20 cellular contexts compared by ENCODE assay signal in genomic region chr18:48321121-48321520, GRCh38.
DNase-seq lines count a peak whose midpoint lies in the region; ATAC-seq, FAIRE-seq and TF ChIP-seq lines count a peak whose summit lies in the region.
"Had no signal": no experiment of that assay in that cellular context is flagged by ENCODE, and none has a peak within 500 bp of the region (broad histone marks: within the 10 kb centered on the region; RNA-seq: fewer than 3 reads in every experiment).

No MANE protein-coding gene starts in this region.

- H3K4me3 ChIP-seq in Loucy (ENCODE audit: low read length, poor library complexity, severe bottlenecking) (no peak overlapping the region), H1 (ENCODE audit: extremely low read depth in 1 of 4, insufficient read depth in 2 of 4, low read depth in 3 of 4, low read length in 4 of 4) (no peak overlapping the region), HAP-1 (no peak overlapping the region)
- H3K4me3 ChIP-seq: SK-N-MC had no signal

- CTCF ChIA-PET in H1 (lab: Charles Lee; ENCODE audit: partially characterized antibody), result interaction anchor here (0.9 to 2.7 kb wide), 9 partner anchors 11 to 124 kb away, joined by 3 to 11 read pairs (median 5); no protein-coding TSS in a partner anchor

- H4K91ac ChIP-seq in H1 (replicated peaks; ENCODE audit: insufficient read length, low read length), result no peak overlapping the region

- no peak for ATAC-seq in GM18867 (IDR thresholded peaks at IDR 0.05; ENCODE audit: unreplicated experiment)
- ATAC-seq: HCT116, Panc1 had no signal

- H3K23ac ChIP-seq in H1 (ENCODE audit: insufficient read length), result no peak overlapping the region

- H3K18ac ChIP-seq in H1 (ENCODE audit: extremely low read depth, low read length), result no peak overlapping the region

- TF ChIP-seq POLR2A in H1 (IDR thresholded peaks at IDR 0.05; ENCODE audit: control extremely low read depth in 1 of 2, low read depth in 2 of 2, low read length in 2 of 2), result no peak

- H2BK120ac ChIP-seq in H1 (replicated peaks; ENCODE audit: low read depth, low read length), result no peak overlapping the region

- no peak overlapping the region for H3K56ac ChIP-seq in H1 (replicated peaks; ENCODE audit: insufficient read length, low read depth, low read length)

- peak; percentile 84 for DNase-seq in DMS53 (lab: John Stamatoyannopoulos, UW)
- DNase-seq in H1 (ENCODE audit: low read depth in 1 of 2, low spot score in 2 of 2), result no peak
- DNase-seq in retina, result peak; percentile 27
- DNase-seq in occipital lobe (lab: John Stamatoyannopoulos, UW), result no peak
- no peak for DNase-seq in HAP-1 (ENCODE audit: low spot score in 2 of 2)
- DNase-seq: C1 segment of cervical spinal cord; Caco-2; CD4-positive, alpha-beta memory T cell; GOT3; IMR-90; KG1; MM.1S; NCI-H1694 treated with DMSO at 0.1 percent for 48 hours had no signal

- WGBS in H1 (ENCODE audit: extremely low coverage in 1 of 2, insufficient coverage in 1 of 2, insufficient read length in 1 of 2, insufficient replicate concordance in 2 of 2, low coverage in 1 of 2, low lambda C conversion rate in 2 of 2, missing lambda C conversion rate in 1 of 2), 2 experiments, result 100% methylated on average over 1 of the region's 3 CpGs; no CpG with 5 or more reads in 1 of the 2 experiments

- in situ Hi-C loops in HAP-1 (cut with MboI; ENCODE audit: low sequenced_read_pairs), result no loop called here

- peak overlapping the region; percentile 55 for H3K4me2 ChIP-seq in Loucy (ENCODE audit: low read depth, low read length, poor library complexity, severe bottlenecking)
- no peak overlapping the region for H3K4me2 ChIP-seq in H1 (ENCODE audit: insufficient read depth in 1 of 2, low read depth in 2 of 2, low read length in 2 of 2)

- no peak for FAIRE-seq in H1 (lab: Jason Lieb, UNC)
- FAIRE-seq: GM12892 had no signal

- no peak overlapping the region for H4K5ac ChIP-seq in H1 (ENCODE audit: insufficient read length, low read depth, low read length)

- H3K79me1 ChIP-seq in H1 (ENCODE audit: low read depth, low read length), result no peaks in the 10 kb centered on the region

- H3K14ac ChIP-seq in H1 (ENCODE audit: insufficient read length), result no peak overlapping the region

- TF ChIP-seq CTCF in Loucy (conservative IDR thresholded peaks at IDR 0.05; ENCODE audit: low read length) (no peak), H1 (IDR thresholded peaks at IDR 0.05; ENCODE audit: control extremely low read depth in 1 of 3, insufficient read depth in 1 of 3, low read depth in 1 of 3, low read length in 3 of 3) (no peak)

- H3K79me2 ChIP-seq in Loucy (ENCODE audit: insufficient read depth, low read length), result no peaks in the 10 kb centered on the region
- H3K79me2 ChIP-seq in H1 (ENCODE audit: control insufficient read depth in 1 of 2, insufficient read depth in 2 of 2, low read length in 2 of 2), result no peaks in the 10 kb centered on the region

- H2BK15ac ChIP-seq in H1 (ENCODE audit: low read length), result no peak overlapping the region

- no peak overlapping the region for H2BK5ac ChIP-seq in H1 (ENCODE audit: low read depth, low read length)

- H3K27me3 ChIP-seq in Loucy (ENCODE audit: insufficient read depth, low read length, poor library complexity, severe bottlenecking) (no peaks in the 10 kb centered on the region), H1 (replicated peaks in 1 of 4; ENCODE audit: control insufficient read depth in 3 of 4, extremely low read depth in 1 of 4, insufficient read depth in 3 of 4, low read length in 3 of 4) (no peaks in the 10 kb centered on the region), HAP-1 (ENCODE audit: low read depth) (no peaks in the 10 kb centered on the region)

- H3K9me3 ChIP-seq in Loucy (ENCODE audit: insufficient read depth, low read depth, low read length) (no peaks in the 10 kb centered on the region), H1 (ENCODE audit: insufficient read depth in 2 of 2, low read depth in 1 of 2, low read length in 1 of 2) (no peaks in the 10 kb centered on the region), HAP-1 (no peaks in the 10 kb centered on the region)
- H3K9me3 ChIP-seq: Caco-2 had no signal

- H3K9ac ChIP-seq in Loucy (ENCODE audit: low read depth, low read length, poor library complexity, severe bottlenecking) (peak overlapping the region; percentile 29), H1 (replicated peaks in 1 of 4; ENCODE audit: extremely low read depth in 1 of 4, low read depth in 3 of 4, low read length in 3 of 4) (no peak overlapping the region)

- H4K8ac ChIP-seq in H1 (ENCODE audit: extremely low read depth, insufficient read depth, low read length), result no peak overlapping the region

- no peak for TF ChIP-seq RAD21 in H1 (IDR thresholded peaks at IDR 0.05 in 1 of 2, conservative IDR thresholded peaks at IDR 0.05 in 1 of 2; ENCODE audit: low read depth in 2 of 2, low read length in 2 of 2)

- no peak overlapping the region for H2BK12ac ChIP-seq in H1 (ENCODE audit: low read depth, low read length)

- H3K27ac ChIP-seq in H1 (ENCODE audit: low read depth, low read length), result no peak overlapping the region
- H3K27ac ChIP-seq: RWPE1, SK-N-MC had no signal

- H2AK5ac ChIP-seq in H1 (ENCODE audit: low read depth, low read length), result no peak overlapping the region

- peaks cover 22% of the 10 kb centered on the region for H3K4me1 ChIP-seq in Loucy (ENCODE audit: insufficient read depth, low read length, poor library complexity, severe bottlenecking)
- H3K4me1 ChIP-seq in H1 (replicated peaks in 1 of 4; ENCODE audit: control insufficient read depth in 3 of 4, insufficient read depth in 4 of 4, low read length in 3 of 4), result no peaks in the 10 kb centered on the region
- no peaks in the 10 kb centered on the region for H3K4me1 ChIP-seq in HAP-1
- H3K4me1 ChIP-seq: Caco-2 had no signal

- H4K20me1 ChIP-seq in Loucy (ENCODE audit: insufficient read depth, low read length, poor library complexity, severe bottlenecking), result no peaks in the 10 kb centered on the region
- H4K20me1 ChIP-seq in H1 (replicated peaks in 1 of 2; ENCODE audit: control insufficient read depth in 1 of 2, insufficient read depth in 2 of 2, low read length in 2 of 2), result no peaks in the 10 kb centered on the region

- peaks cover 5% of the 10 kb centered on the region; the same call in 1 of the 2 replicates for H3F3A ChIP-seq in Loucy (ENCODE audit: low read depth)

- H3K23me2 ChIP-seq in H1 (ENCODE audit: low read depth, low read length), result no peaks in the 10 kb centered on the region

- TF ChIP-seq EP300 in H1 (IDR thresholded peaks at IDR 0.05; ENCODE audit: borderline replicate concordance in 1 of 2, low read depth in 2 of 2, low read length in 2 of 2), result no peak

- peak overlapping the region; percentile 32 for H3K4ac ChIP-seq in H1 (replicated peaks; ENCODE audit: insufficient read length, low read depth, low read length)

- no peak overlapping the region for H2BK20ac ChIP-seq in H1 (ENCODE audit: low read length)

- no peaks in the 10 kb centered on the region for H3K9me2 ChIP-seq in Loucy (replicated peaks; ENCODE audit: low read depth, low read length)

- POLR2A ChIA-PET in H1 (lab: Charles Lee; ENCODE audit: partially characterized antibody), result interaction anchor here (1.2 kb wide), 1 partner anchor 84 kb away, joined by 3 read pairs; no protein-coding TSS in a partner anchor

- H2AFZ ChIP-seq in Loucy (ENCODE audit: low read length) (no peak overlapping the region), H1 (ENCODE audit: low read length) (no peak overlapping the region)

- H3K36me3 ChIP-seq in Loucy (ENCODE audit: insufficient read depth, low read length) (no peaks in the 10 kb centered on the region), H1 (ENCODE audit: control insufficient read depth in 2 of 4, insufficient read depth in 4 of 4, low read length in 3 of 4) (no peaks in the 10 kb centered on the region), HAP-1 (replicated peaks) (no peaks in the 10 kb centered on the region)

TF ChIP-seq in H1, 55 proteins besides CTCF, POLR2A, EP300 and RAD21:
- TF ChIP-seq SAP30 (IDR thresholded peaks at IDR 0.05; ENCODE audit: insufficient read depth, insufficient replicate concordance, low read length), result no peak
- TF ChIP-seq NRF1 (IDR thresholded peaks at IDR 0.05; ENCODE audit: low read depth, low read length), result no peak
- no peak for TF ChIP-seq SP2 (IDR thresholded peaks at IDR 0.05; ENCODE audit: low read length)

Comparison
In these comparisons a context has a peak if more than half of its experiments do, and no peak if none do; other contexts are left out.
1. DNase-seq: peak in DMS53 (single experiment) and retina (single experiment); none in H1 (0 of 2), occipital lobe (single experiment) and HAP-1 (0 of 2).